34 cellular contexts compared by ENCODE assay signal in genomic region chr14:69506241-69506595, GRCh38. TPM values are rescaled to one million over a fixed set of nuclear protein-coding genes. Genes with fewer than 3 reads are reported as not detected.
"Had no signal": no experiment of that assay in that cellular context is flagged by ENCODE, and none has a peak within 500 bp of the region (broad histone marks: within the 10 kb centered on the region; RNA-seq: fewer than 3 reads in every experiment).

No MANE protein-coding gene starts in this region.

- ATAC-seq: activated CD4-positive, alpha-beta T cell treated with anti-CD3 and anti-CD28 coated beads for 36 hours; activated CD8-positive, alpha-beta memory T cell treated with anti-CD3 and anti-CD28 coated beads, Interleukin-2, amount 10 ng/mL, durations not matched to agents 7 days and 5 days; activated CD8-positive, alpha-beta T cell treated with anti-CD3 and anti-CD28 coated beads, Interleukin-2, amount 10 ng/mL, durations not matched to agents 7 days and 5 days; gastroesophageal sphincter; T-helper 17 cell had no signal

- H3K27ac ChIP-seq: adrenal gland, breast epithelium, cardiac muscle cell, colonic mucosa, epithelial cell of prostate, esophagus squamous epithelium, gastroesophageal sphincter had no signal

- FAIRE-seq: endometrium, endothelial cell of umbilical vein had no signal

- H3K4me3 ChIP-seq: adrenal gland, breast epithelium, cardiac muscle cell, colonic mucosa, esophagus squamous epithelium, gastroesophageal sphincter had no signal

- H3K36me3 ChIP-seq: adrenal gland, breast epithelium, cardiac muscle cell, colonic mucosa, esophagus squamous epithelium, gastroesophageal sphincter had no signal

- H3K27me3 ChIP-seq: adrenal gland, breast epithelium, colonic mucosa, esophagus squamous epithelium, gastroesophageal sphincter had no signal

- DNase-seq: activated CD4-positive, alpha-beta memory T cell treated with anti-CD3 and anti-CD28 coated beads for 36 hours; activated CD4-positive, alpha-beta T cell treated with anti-CD3 and anti-CD28 coated beads for 36 hours; activated CD4-positive, alpha-beta T cell treated with anti-CD3 and anti-CD28 coated beads, Interleukin-2, amount 10 ng/mL, durations not matched to agents 24 days and 14 days; activated CD4-positive, CD25-positive, alpha-beta regulatory T cell; activated CD4-positive, CD25-positive, alpha-beta regulatory T cell treated with anti-CD3 and anti-CD28 coated beads, Interleukin-2, amount 50 U/mL, for 72 hours; activated CD8-positive, alpha-beta memory T cell treated with anti-CD3 and anti-CD28 coated beads, Interleukin-2, amount 10 ng/mL, durations not matched to agents 7 days and 5 days; activated CD8-positive, alpha-beta memory T cell treated with anti-CD3 and anti-CD28 coated beads, Interleukin-2, amount 50 U/mL, for 4 hours; activated CD8-positive, alpha-beta T cell treated with anti-CD3 and anti-CD28 coated beads, Interleukin-2, amount 10 ng/mL, durations not matched to agents 7 days and 5 days; activated effector memory CD4-positive, alpha-beta T cell treated with anti-CD3 and anti-CD28 coated beads, Interleukin-2, amount 50 U/mL, for 16 hours; activated naive CD4-positive, alpha-beta T cell treated with anti-CD3 and anti-CD28 coated beads for 36 hours; activated naive CD8-positive, alpha-beta T cell treated with anti-CD3 and anti-CD28 coated beads for 36 hours; activated naive CD8-positive, alpha-beta T cell treated with anti-CD3 and anti-CD28 coated beads, Interleukin-2, amount 50 U/mL, for 24 hours; activated T-cell treated with anti-CD3 and anti-CD28 coated beads, Interleukin-2, amount 50 U/mL, for 1 hour; activated T-cell treated with anti-CD3 and anti-CD28 coated beads, Interleukin-2, amount 50 U/mL, for 48 hours; adrenal gland; amygdala; aorta; central memory CD4-positive, alpha-beta T cell; cerebellar nuclear complex; colonic mucosa; effector CD8-positive, alpha-beta T cell; esophagus squamous epithelium; foreskin melanocyte; T-helper 1 cell; T-helper 17 cell; T1000 had no signal

- H3K4me1 ChIP-seq: breast epithelium, colonic mucosa had no signal

- H3K9me3 ChIP-seq: adrenal gland, breast epithelium, colonic mucosa, esophagus squamous epithelium, gastroesophageal sphincter had no signal

RNA-seq across cellular contexts. Expression of gene PLEKHD1, which starts 21.7 kb away (rescaled TPM):
- total RNA-seq: activated naive CD4-positive, alpha-beta T cell treated with anti-CD3 and anti-CD28 coated beads for 36 hours; activated T-helper 1 cell treated with anti-CD3 and anti-CD28 coated beads, Interleukin-12 subunit alpha, Interleukin-12 subunit beta, Interleukin-2, Interleukin-4 antibody, amounts not matched to agents 30 ng/mL and 10 ng/mL and 1 ng/mL, durations not matched to agents 14 hours and 24 hours and 36 hours; endothelial cell of umbilical vein; fibroblast of villous mesenchyme had no signal
